23 cellular contexts compared by ENCODE assay signal in genomic region chr1:193769609-193770008, GRCh38.
DNase-seq lines count a peak whose midpoint lies in the region; ATAC-seq, FAIRE-seq and TF ChIP-seq lines count a peak whose summit lies in the region.
"Had no signal": no experiment of that assay in that cellular context is flagged by ENCODE, and none has a peak within 500 bp of the region (broad histone marks: within the 10 kb centered on the region; RNA-seq: fewer than 3 reads in every experiment).

No MANE protein-coding gene starts in this region.

- no peak for TF ChIP-seq RAD21 in K562 (CRISPR knock-in tag; conservative IDR thresholded peaks at IDR 0.05 in 1 of 2, IDR thresholded peaks at IDR 0.05 in 1 of 2)

- H3K9me3 ChIP-seq in K562 (replicated peaks; ENCODE audit: control insufficient read depth, insufficient read depth, low read depth, low read length), result peaks cover 2% of the 10 kb centered on the region; the same call in 1 of the 2 replicates
- no peaks in the 10 kb centered on the region for H3K9me3 ChIP-seq in ovary
- H3K9me3 ChIP-seq: SK-N-SH had no signal

- intact Hi-C loops in K562 (cut with micrococcal nuclease), result loop anchor here (10.0 kb wide), 1 partner anchor 325 kb away; no protein-coding TSS in a partner anchor
- intact Hi-C loops in ovary (cut with DNase I), result no loop called here

- FAIRE-seq in D721Med (lab: Jason Lieb, UNC) (peak; percentile 97), K562 (lab: Jason Lieb, UNC) (no peak)
- FAIRE-seq: GM12878 had no signal

- TF ChIP-seq CTCF in D721Med (IDR thresholded peaks at IDR 0.05; ENCODE audit: insufficient read depth, missing control alignments) (no peak), K562 (IDR thresholded peaks at IDR 0.05 in 2 of 3, conservative IDR thresholded peaks at IDR 0.05 in 1 of 3; ENCODE audit: insufficient read depth in 2 of 3, low read depth in 1 of 3, low read length in 3 of 3) (no peak), ovary (IDR thresholded peaks at IDR 0.05) (no peak)

- no peaks in the 10 kb centered on the region for H4K20me1 ChIP-seq in K562 (replicated peaks; ENCODE audit: control insufficient read depth, insufficient read depth, low read length)

- no peak overlapping the region for H3K4me2 ChIP-seq in K562 (ENCODE audit: insufficient read depth, low read length)
- H3K4me2 ChIP-seq: SK-N-SH had no signal

- no peaks in the 10 kb centered on the region for H3K9me1 ChIP-seq in K562 (ENCODE audit: control insufficient read depth, insufficient read depth, low read length)

- ATAC-seq in K562, result no peak
- ATAC-seq: GM12878 had no signal

- no peaks in the 10 kb centered on the region for H3K36me3 ChIP-seq in K562 (ENCODE audit: control insufficient read depth, insufficient read depth, low read length)
- no peaks in the 10 kb centered on the region for H3K36me3 ChIP-seq in ovary

- in situ Hi-C loops in K562 (cut with MboI), result no loop called here

- H3K4me1 ChIP-seq in K562 (replicated peaks in 1 of 2; ENCODE audit: control insufficient read depth in 2 of 2, insufficient read depth in 2 of 2, low read length in 2 of 2) (no peaks in the 10 kb centered on the region), ovary (ENCODE audit: insufficient read depth) (no peaks in the 10 kb centered on the region)

- H3K27ac ChIP-seq in K562 (ENCODE audit: extremely low read depth, low read depth, low read length), result no peak overlapping the region
- no peak overlapping the region for H3K27ac ChIP-seq in ovary
- H3K27ac ChIP-seq: C4-2B, HL-60, RWPE1 had no signal

- WGBS in K562 (ENCODE audit: insufficient coverage, low coverage, missing lambda C conversion rate), result 3% methylated on average over 2 of the region's 2 CpGs
- WGBS in ovary, 3 donors, result 90 to 91% (median 91%) methylated on average over 2 of the region's 2 CpGs

- CTCF ChIA-PET in K562 (lab: Yijun Ruan, JAX; ENCODE audit: low intra/inter-chr PET ratio), result no interaction called here

- H3K27me3 ChIP-seq in K562 (ENCODE audit: control insufficient read depth in 2 of 2, insufficient read depth in 2 of 2, low read length in 2 of 2) (no peaks in the 10 kb centered on the region), ovary (no peaks in the 10 kb centered on the region)

- TF ChIP-seq EP300 in K562 (IDR thresholded peaks at IDR 0.05; ENCODE audit: low read length) (no peak), ovary (IDR thresholded peaks at IDR 0.05) (no peak)

- no peaks in the 10 kb centered on the region for H3K79me2 ChIP-seq in K562 (ENCODE audit: control insufficient read depth, insufficient read depth, low read length)

- TF ChIP-seq POLR2A in K562 (conservative IDR thresholded peaks at IDR 0.05), result no peak
- TF ChIP-seq POLR2A in ovary (IDR thresholded peaks at IDR 0.05), result no peak

- no peak overlapping the region for H3K4me3 ChIP-seq in K562
- H3K4me3 ChIP-seq in ovary, result no peak overlapping the region
- H3K4me3 ChIP-seq: GM12878 had no signal

- H3K9ac ChIP-seq in K562 (ENCODE audit: insufficient read depth in 1 of 2, low read depth in 2 of 2, low read length in 2 of 2), result no peak overlapping the region
- H3K9ac ChIP-seq: SK-N-SH had no signal

- POLR2A ChIA-PET in K562 (lab: Yijun Ruan, JAX), result interaction anchor here (0.6 kb wide), 1 partner anchor 111 kb away, joined by 3 read pairs; no protein-coding TSS in a partner anchor

- BruUV-seq in K562 (replicated peaks; lab: Mats Ljungman, UMichigan), result no TSS peak

- DNase-seq in NCI-H1417 (lab: John Stamatoyannopoulos, UW) (peak in 2 of 3 experiments; percentile 18 to 72), NCI-H1417 treated with DMSO at 0.1 percent for 48 hours (lab: John Stamatoyannopoulos, UW) (no peak), D721Med (ENCODE audit: insufficient read length, low spot score) (no peak), NCI-H82 (lab: John Stamatoyannopoulos, UW) (peak; percentile 74), K562 (ENCODE audit: extremely low read depth in 1 of 4, low spot score in 3 of 4) (no peak), GDM1 (lab: John Stamatoyannopoulos, UW) (no peak), ovary (no peak), NCI-H2029 (lab: John Stamatoyannopoulos, UW) (no peak)
- DNase-seq: CD8-positive, alpha-beta memory T cell; DMS79 treated with DMSO at 0.1 percent for 48 hours; GOT3; HCEC 1CT; MV-4-11; NCI-H146; NCI-H2029 treated with DMSO at 0.1 percent for 48 hours; NCI-H446 treated with DMSO at 0.1 percent for 48 hours; SHP77 treated with DMSO at 0.1 percent for 48 hours; SK-N-SH; T-helper 2 cell had no signal

- no peak overlapping the region for H2AFZ ChIP-seq in K562 (ENCODE audit: low read depth, low read length)

TF ChIP-seq in K562, 482 proteins besides CTCF, POLR2A, EP300 and RAD21 (continues in another document):
- TF ChIP-seq, protein P1, sequence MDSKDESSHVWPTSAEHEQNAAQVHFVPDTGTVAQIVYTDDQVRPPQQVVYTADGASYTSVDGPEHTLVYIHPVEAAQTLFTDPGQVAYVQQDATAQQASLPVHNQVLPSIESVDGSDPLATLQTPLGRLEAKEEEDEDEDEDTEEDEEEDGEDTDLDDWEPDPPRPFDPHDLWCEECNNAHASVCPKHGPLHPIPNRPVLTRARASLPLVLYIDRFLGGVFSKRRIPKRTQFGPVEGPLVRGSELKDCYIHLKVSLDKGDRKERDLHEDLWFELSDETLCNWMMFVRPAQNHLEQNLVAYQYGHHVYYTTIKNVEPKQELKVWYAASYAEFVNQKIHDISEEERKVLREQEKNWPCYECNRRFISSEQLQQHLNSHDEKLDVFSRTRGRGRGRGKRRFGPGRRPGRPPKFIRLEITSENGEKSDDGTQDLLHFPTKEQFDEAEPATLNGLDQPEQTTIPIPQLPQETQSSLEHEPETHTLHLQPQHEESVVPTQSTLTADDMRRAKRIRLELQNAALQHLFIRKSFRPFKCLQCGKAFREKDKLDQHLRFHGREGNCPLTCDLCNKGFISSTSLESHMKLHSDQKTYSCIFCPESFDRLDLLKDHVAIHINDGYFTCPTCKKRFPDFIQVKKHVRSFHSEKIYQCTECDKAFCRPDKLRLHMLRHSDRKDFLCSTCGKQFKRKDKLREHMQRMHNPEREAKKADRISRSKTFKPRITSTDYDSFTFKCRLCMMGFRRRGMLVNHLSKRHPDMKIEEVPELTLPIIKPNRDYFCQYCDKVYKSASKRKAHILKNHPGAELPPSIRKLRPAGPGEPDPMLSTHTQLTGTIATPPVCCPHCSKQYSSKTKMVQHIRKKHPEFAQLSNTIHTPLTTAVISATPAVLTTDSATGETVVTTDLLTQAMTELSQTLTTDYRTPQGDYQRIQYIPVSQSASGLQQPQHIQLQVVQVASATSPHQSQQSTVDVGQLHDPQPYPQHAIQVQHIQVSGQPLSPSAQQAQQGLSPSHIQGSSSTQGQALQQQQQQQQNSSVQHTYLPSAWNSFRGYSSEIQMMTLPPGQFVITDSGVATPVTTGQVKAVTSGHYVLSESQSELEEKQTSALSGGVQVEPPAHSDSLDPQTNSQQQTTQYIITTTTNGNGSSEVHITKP (IDR thresholded peaks at IDR 0.05; ENCODE audit: partially characterized antibody), result no peak
- TF ChIP-seq ZNF668 (CRISPR knock-in tag; IDR thresholded peaks at IDR 0.05), result no peak
- TF ChIP-seq ZNF764 (CRISPR knock-in tag; IDR thresholded peaks at IDR 0.05; ENCODE audit: low read depth), result no peak
- peak; percentile 52 for TF ChIP-seq ZNF316 (IDR thresholded peaks at IDR 0.05)
- TF ChIP-seq TBP (optimal IDR thresholded peaks at IDR 0.05; ENCODE audit: low read depth, low read length), result no peak
- no peak for TF ChIP-seq CXXC5 (CRISPR knock-in tag; IDR thresholded peaks at IDR 0.05)
- peak; percentile 53; the same call in 1 of the 2 replicates for TF ChIP-seq MAFF (IDR thresholded peaks at IDR 0.05; ENCODE audit: low read length)
- 0 out of 2 replicates have a peak, but pooled peaks have one; percentile 27 for TF ChIP-seq C11orf30 (IDR thresholded peaks at IDR 0.05; ENCODE audit: low read depth)

Comparison
In these comparisons a context has a peak if more than half of its experiments do, and no peak if none do; other contexts are left out.
1. DNase-seq: peak in NCI-H1417 (2 of 3) and NCI-H82 (single experiment); none in NCI-H1417 treated with DMSO at 0.1 percent for 48 hours (single experiment), D721Med (single experiment), K562 (0 of 4), GDM1 (single experiment), ovary (0 of 5) and NCI-H2029 (single experiment).